In the genomic region with DNA sequence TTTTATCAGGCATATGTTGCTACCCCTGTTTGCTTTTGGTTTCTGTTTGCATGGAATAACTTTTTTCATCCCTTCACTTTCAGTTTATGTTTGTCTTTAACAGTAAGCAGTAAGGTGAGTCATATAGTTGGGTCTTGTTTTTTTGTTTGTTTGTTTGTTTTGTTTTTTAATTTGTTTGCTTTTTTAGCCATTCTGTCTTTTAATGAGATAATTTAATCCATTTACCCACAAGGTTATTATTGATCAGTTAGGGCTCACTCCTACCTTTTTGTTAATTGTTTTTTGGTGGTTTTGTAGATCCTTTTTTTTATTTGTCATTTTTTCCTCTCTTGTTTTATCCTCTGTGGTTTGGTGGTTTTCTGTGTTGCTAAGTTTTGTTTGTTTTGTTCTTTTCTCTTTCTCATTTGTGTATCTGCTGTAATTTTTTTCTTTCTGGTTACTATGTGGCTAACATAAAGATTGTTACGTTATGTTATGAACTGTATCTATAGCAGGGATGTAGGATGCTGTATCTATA, we compare ENCODE assay signal across 13 cellular contexts.
DNase-seq lines count a peak whose midpoint lies in the region; ATAC-seq and TF ChIP-seq lines count a peak whose summit lies in the region.
"Had no signal": no experiment of that assay in that cellular context is flagged by ENCODE, and none has a peak within 500 bp of the region (broad histone marks: within the 10 kb centered on the region; RNA-seq: fewer than 3 reads in every experiment).

No MANE protein-coding gene starts in this region.

- intact Hi-C loops in Panc1 (cut with micrococcal nuclease; ENCODE audit: unreplicated experiment) = no loop called here

- no peak overlapping the region for H3K4me3 Mint-ChIP-seq in stimulated activated memory B cell treated with anti-CD40 and anti-IgM and Interleukin-4, amounts not matched to agents 10 μg/mL and 1 μg/mL and 100 μg/mL, for 72 hours
- H3K4me3 Mint-ChIP-seq: endodermal cell, nephron had no signal

- no peaks in the 10 kb centered on the region for H3K4me1 Mint-ChIP-seq in stimulated activated memory B cell treated with anti-CD40 and anti-IgM and Interleukin-4, amounts not matched to agents 10 μg/mL and 1 μg/mL and 100 μg/mL, for 72 hours
- H3K4me1 Mint-ChIP-seq: nephron had no signal

- POLR2A ChIA-PET in Panc1 (lab: Charles Lee) = no interaction called here

- H3K4me3 ChIP-seq in Panc1 (ENCODE audit: low read depth in 2 of 2, low read length in 2 of 2) = no peak overlapping the region
- H3K4me3 ChIP-seq: SJCRH30 had no signal

- H3K27me3 Mint-ChIP-seq in stimulated activated memory B cell treated with anti-CD40 and anti-IgM and Interleukin-4, amounts not matched to agents 10 μg/mL and 1 μg/mL and 100 μg/mL, for 72 hours = no peaks in the 10 kb centered on the region

- no peaks in the 10 kb centered on the region for H3K36me3 ChIP-seq in Panc1 (ENCODE audit: control insufficient read depth, insufficient read depth, low read length)
- H3K36me3 ChIP-seq: SJCRH30 had no signal

- no peak for TF ChIP-seq POLR2A in erythroblast (IDR thresholded peaks at IDR 0.05; ENCODE audit: low read length)

- H3K27me3 ChIP-seq in Panc1 (ENCODE audit: control insufficient read depth, insufficient read depth, low read length) = no peaks in the 10 kb centered on the region
- H3K27me3 ChIP-seq: SJCRH30 had no signal

- CTCF ChIA-PET in Panc1 (lab: Charles Lee) = no interaction called here

- no peak for TF ChIP-seq CTCF in Panc1 (IDR thresholded peaks at IDR 0.05)

- H3K36me3 Mint-ChIP-seq in stimulated activated memory B cell treated with anti-CD40 and anti-IgM and Interleukin-4, amounts not matched to agents 10 μg/mL and 1 μg/mL and 100 μg/mL, for 72 hours = no peaks in the 10 kb centered on the region

- in situ Hi-C loops in Panc1 (cut with HindIII; ENCODE audit: low pct_unique_long_range_greater_than_20kb, low sequenced_read_pairs) = no loop called here

- no peaks in the 10 kb centered on the region for H3K9me3 ChIP-seq in Panc1 (ENCODE audit: control insufficient read depth, insufficient read depth, low read depth, low read length)
- H3K9me3 ChIP-seq: SJCRH30 had no signal

- peaks cover 3% of the 10 kb centered on the region for H3K9me3 Mint-ChIP-seq in stimulated activated memory B cell treated with anti-CD40 and anti-IgM and Interleukin-4, amounts not matched to agents 10 μg/mL and 1 μg/mL and 100 μg/mL, for 72 hours
- H3K9me3 Mint-ChIP-seq: endodermal cell, nephron had no signal

- BruUV-seq in Panc1 (replicated peaks; lab: Mats Ljungman, UMichigan) = no TSS peak

- H3K4me1 ChIP-seq in Panc1 (ENCODE audit: control insufficient read depth, insufficient read depth, low read length) = no peaks in the 10 kb centered on the region

- no peak overlapping the region for H3K27ac ChIP-seq in Panc1 (ENCODE audit: low read length)
- H3K27ac ChIP-seq: SJCRH30 had no signal

- ATAC-seq in GM18858 (IDR thresholded peaks at IDR 0.05; ENCODE audit: unreplicated experiment) = peak; percentile 96
- peak; percentile 99 for ATAC-seq in GM21447 (IDR thresholded peaks at IDR 0.05; ENCODE audit: unreplicated experiment)
- ATAC-seq in HG03060 (IDR thresholded peaks at IDR 0.05; ENCODE audit: low read depth, unreplicated experiment) = peak; percentile 96
- ATAC-seq in Panc1 = no peak
- no peak for ATAC-seq in stimulated activated memory B cell treated with anti-CD40 and anti-IgM and Interleukin-4, amounts not matched to agents 10 μg/mL and 1 μg/mL and 100 μg/mL, for 72 hours

- no peak overlapping the region for H3K27ac Mint-ChIP-seq in stimulated activated memory B cell treated with anti-CD40 and anti-IgM and Interleukin-4, amounts not matched to agents 10 μg/mL and 1 μg/mL and 100 μg/mL, for 72 hours
- H3K27ac Mint-ChIP-seq: endodermal cell, nephron had no signal

- peak; percentile 10 for DNase-seq in Panc1 (ENCODE audit: low read depth, low spot score)
- DNase-seq in putamen (ENCODE audit: low spot score) = no peak
- no peak for DNase-seq in erythroblast (lab: John Stamatoyannopoulos, UW)
- no peak for DNase-seq in NK-92 treated with Interleukin-12 subunit alpha and Interleukin-12 subunit beta, amount 100 ng/mL, for 24 hours (lab: John Stamatoyannopoulos, UW)
- DNase-seq: activated CD4-positive, alpha-beta T cell treated with anti-CD3 and anti-CD28 coated beads for 4 hours; endodermal cell; SJCRH30; stimulated activated naive CD4-positive, alpha-beta T cell had no signal

Comparison
In these comparisons a context has a peak if more than half of its experiments do, and no peak if none do; other contexts are left out.
1. ATAC-seq: peak in GM18858 (single experiment), GM21447 (single experiment) and HG03060 (single experiment); none in Panc1 (single experiment) and stimulated activated memory B cell treated with anti-CD40 and anti-IgM and Interleukin-4, amounts not matched to agents 10 μg/mL and 1 μg/mL and 100 μg/mL, for 72 hours (single experiment).